In the genomic region with DNA sequence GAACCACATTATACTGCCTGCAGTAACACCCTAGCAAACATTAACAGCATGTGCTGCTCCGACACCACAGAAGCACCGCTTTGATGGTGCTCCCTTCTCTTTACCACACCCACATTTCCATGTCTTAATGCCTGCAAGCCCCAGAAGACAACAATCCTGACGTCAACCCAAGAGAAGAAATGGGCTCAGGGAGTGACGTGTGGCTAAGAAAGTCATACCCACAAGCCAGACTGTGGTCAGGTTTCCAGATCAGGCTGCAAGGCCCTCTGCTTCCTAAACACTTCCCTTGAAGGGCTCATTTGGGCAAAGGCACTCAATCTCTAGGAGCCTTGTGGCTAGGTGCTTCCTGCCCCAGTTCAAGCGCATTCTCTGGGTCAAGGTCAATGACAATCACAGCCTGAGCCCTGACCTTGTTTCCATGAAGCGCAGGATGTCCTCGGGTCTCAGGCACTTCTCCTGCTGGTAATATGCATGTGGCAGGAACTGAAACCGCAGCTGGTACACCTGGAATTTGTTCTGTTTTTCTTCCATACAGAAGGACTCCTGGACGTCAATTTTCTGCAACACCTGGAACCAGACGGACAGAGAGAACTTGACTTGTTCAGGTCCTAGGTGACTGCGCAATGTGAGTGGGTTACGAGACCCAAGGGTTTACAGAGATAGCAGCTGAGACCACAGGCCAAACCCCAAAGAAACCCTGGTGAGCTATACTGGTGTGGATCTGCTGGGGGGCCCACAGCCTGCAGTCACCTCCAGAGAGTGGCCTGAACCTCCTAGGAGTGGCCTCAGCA, we compare ENCODE assay signal across 8 cellular contexts.
A peak's percentile ranks its signal among the peaks of the same experiment; 100 is the strongest.
DNase-seq lines count a peak whose midpoint lies in the region; ATAC-seq and TF ChIP-seq lines count a peak whose summit lies in the region.

No MANE protein-coding gene starts in this region.

- H3K27me3 ChIP-seq in WERI-Rb-1 (ENCODE audit: insufficient read depth, low read depth, severe bottlenecking) (no peaks in the 10 kb centered on the region), PC-3 (ENCODE audit: low read length) (no peaks in the 10 kb centered on the region)

- peak; percentile 46 for ATAC-seq in HG03354 (IDR thresholded peaks at IDR 0.05; ENCODE audit: poor library complexity, severe bottlenecking, unreplicated experiment)
- no peak for ATAC-seq in PC-3
- no peak for ATAC-seq in esophagus mucosa

- no peak overlapping the region for H2AFZ ChIP-seq in PC-3 (ENCODE audit: low read length)

- CTCF ChIA-PET in PC-3 (lab: Charles Lee) = no interaction called here

- H3K27ac ChIP-seq in skin epidermis (peak overlapping the region in 20 of 21 experiments; percentile 69 to 95 (median 86)), WERI-Rb-1 (no peak overlapping the region), PC-3 (ENCODE audit: low read length) (no peak overlapping the region)

- POLR2A ChIA-PET in PC-3 (lab: Charles Lee; ENCODE audit: unreplicated experiment) = no interaction called here

- BruUV-seq in PC-3 (replicated peaks; lab: Mats Ljungman, UMichigan) = no TSS peak

- no peak overlapping the region for H3K4me3 ChIP-seq in AG10803 (ENCODE audit: low read length)
- H3K4me3 ChIP-seq in skin epidermis = no peak overlapping the region
- no peak overlapping the region for H3K4me3 ChIP-seq in WERI-Rb-1 (ENCODE audit: low read depth, low read length)
- H3K4me3 ChIP-seq in PC-3 (ENCODE audit: low read length) = no peak overlapping the region

- no peaks in the 10 kb centered on the region for H3K79me2 ChIP-seq in PC-3 (ENCODE audit: low read length)

- peak; percentile 86 for DNase-seq in AG10803 (ENCODE audit: low read depth)
- peak; percentile 39 to 60 for DNase-seq in activated CD8-positive, alpha-beta memory T cell treated with anti-CD3 and anti-CD28 coated beads for 1 hour (ENCODE audit: extremely low read depth in 1 of 2, low read depth in 1 of 2)
- DNase-seq in fibroblast of gingiva (ENCODE audit: low read depth) = peak; percentile 72
- DNase-seq in WERI-Rb-1 = no peak
- no peak for DNase-seq in PC-3

- no peak overlapping the region for H3K4me2 ChIP-seq in PC-3 (ENCODE audit: low read length)

- H3K36me3 ChIP-seq in WERI-Rb-1 = peaks cover 86% of the 10 kb centered on the region
- peaks cover 68% of the 10 kb centered on the region for H3K36me3 ChIP-seq in PC-3 (ENCODE audit: low read depth, low read length)

- H3K4me1 ChIP-seq in PC-3 (ENCODE audit: insufficient read depth, low read length) = no peaks in the 10 kb centered on the region

- H3K9me2 ChIP-seq in PC-3 (replicated peaks; ENCODE audit: low read length) = no peaks in the 10 kb centered on the region

- H3K9ac ChIP-seq in PC-3 (ENCODE audit: low read length) = no peak overlapping the region

- no peaks in the 10 kb centered on the region for H3F3A ChIP-seq in PC-3 (ENCODE audit: low read length, unreplicated experiment)

- TF ChIP-seq CTCF in AG10803 (conservative IDR thresholded peaks at IDR 0.05; ENCODE audit: low read length) (no peak), WERI-Rb-1 (IDR thresholded peaks at IDR 0.05; ENCODE audit: low read depth, low read length) (no peak), PC-3 (conservative IDR thresholded peaks at IDR 0.05; ENCODE audit: low read depth, low read length) (no peak)

- intact Hi-C loops in PC-3 (cut with micrococcal nuclease) = no loop called here

- no peaks in the 10 kb centered on the region for H4K20me1 ChIP-seq in PC-3 (ENCODE audit: low read length)

- H3K9me3 ChIP-seq in WERI-Rb-1 (ENCODE audit: severe bottlenecking) (no peaks in the 10 kb centered on the region), PC-3 (ENCODE audit: low read length) (no peaks in the 10 kb centered on the region)

Comparison
In these comparisons a context has a peak if more than half of its experiments do, and no peak if none do; other contexts are left out.
1. DNase-seq: peak in AG10803 (single experiment), activated CD8-positive, alpha-beta memory T cell treated with anti-CD3 and anti-CD28 coated beads for 1 hour (2 of 2) and fibroblast of gingiva (single experiment); none in WERI-Rb-1 (single experiment) and PC-3 (single experiment).
2. H3K27ac ChIP-seq: peak in skin epidermis (20 of 21); none in WERI-Rb-1 (single experiment) and PC-3 (single experiment).